In the genomic region with DNA sequence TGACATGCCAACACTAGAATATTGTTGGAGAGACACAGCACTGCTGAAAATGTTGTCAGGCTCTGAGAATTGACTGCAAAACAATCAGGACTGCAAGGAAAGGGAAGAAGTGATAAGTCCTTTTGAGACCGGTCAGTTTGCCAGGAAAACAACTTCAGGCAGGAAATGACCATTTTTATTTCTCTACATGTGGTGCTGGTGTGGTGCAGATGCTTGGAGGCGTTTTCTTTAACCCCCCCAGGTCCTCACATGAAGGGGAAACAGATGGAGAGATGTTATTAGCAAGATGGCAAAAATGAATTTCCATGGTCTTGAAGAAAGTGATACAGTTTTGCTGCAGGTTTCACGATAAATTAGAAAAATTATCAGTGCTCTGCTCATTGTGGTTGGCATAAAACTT, we compare ENCODE assay signal across 17 cellular contexts. TPM values are rescaled to one million over a fixed set of nuclear protein-coding genes. Genes with fewer than 3 reads are reported as not detected.
DNase-seq lines count a peak whose midpoint lies in the region; ATAC-seq and TF ChIP-seq lines count a peak whose summit lies in the region.
"Had no signal": no experiment of that assay in that cellular context is flagged by ENCODE, and none has a peak within 500 bp of the region (broad histone marks: within the 10 kb centered on the region; RNA-seq: fewer than 3 reads in every experiment).

No MANE protein-coding gene starts in this region.

- peaks cover 20 to 50% (median 32%) of the 10 kb centered on the region in 11 experiments for H3K36me3 ChIP-seq in BLaER1 treated with 17β-estradiol and CSF1 and Interleukin-3, amounts not matched to agents 10 nM and 100 nM
- no peaks in the 10 kb centered on the region for H3K36me3 ChIP-seq in ascending aorta

- H3K9me3 Mint-ChIP-seq in endothelial cell (ENCODE audit: unreplicated experiment) (no peaks in the 10 kb centered on the region), nephron progenitor cell (no peaks in the 10 kb centered on the region)
- H3K9me3 Mint-ChIP-seq: activated naive CD4-positive, alpha-beta T cell treated with anti-CD3 and anti-CD28 coated beads, Interleukin-2, amount 50 U/mL, for 72 hours had no signal

- TF ChIP-seq CTCF in HFF-Myc (IDR thresholded peaks at IDR 0.05; ENCODE audit: low read depth, low read length, missing control alignments) = no peak
- no peak for TF ChIP-seq CTCF in endothelial cell (IDR thresholded peaks at IDR 0.05; ENCODE audit: unreplicated experiment)
- no peak for TF ChIP-seq CTCF in nephron progenitor cell (IDR thresholded peaks at IDR 0.05)
- no peak for TF ChIP-seq CTCF in ascending aorta (IDR thresholded peaks at IDR 0.05)

- H3K4me2 ChIP-seq in BLaER1 treated with 17β-estradiol and CSF1 and Interleukin-3, amounts not matched to agents 10 nM and 100 nM = peak overlapping the region in 10 of 11 experiments; percentile 0 to 97 (median 51); a peak in 16 of 22 replicates

- H3K4me1 Mint-ChIP-seq in endothelial cell (ENCODE audit: unreplicated experiment) = peaks cover 69% of the 10 kb centered on the region
- H3K4me1 Mint-ChIP-seq in nephron progenitor cell = peaks cover 46% of the 10 kb centered on the region

- 0 out of 20 replicates have a peak overlapping the region, but pooled peaks of 2 of the 10 experiments have one; percentile 1 to 23 for H3K4me3 ChIP-seq in BLaER1 treated with 17β-estradiol and CSF1 and Interleukin-3, amounts not matched to agents 10 nM and 100 nM
- no peak overlapping the region for H3K4me3 ChIP-seq in HFF-Myc (replicated peaks; ENCODE audit: low read depth, low read length)
- no peak overlapping the region for H3K4me3 ChIP-seq in ascending aorta

- peaks cover 27 to 100% (median 96%) of the 10 kb centered on the region in 11 experiments; a peak in 21 of 22 replicates for H4K20me1 ChIP-seq in BLaER1 treated with 17β-estradiol and CSF1 and Interleukin-3, amounts not matched to agents 10 nM and 100 nM

- no peaks in the 10 kb centered on the region for H3K9me3 ChIP-seq in BLaER1 treated with 17β-estradiol and CSF1 and Interleukin-3, amounts not matched to agents 10 nM and 100 nM (replicated peaks in 1 of 11)
- H3K9me3 ChIP-seq in ascending aorta = no peaks in the 10 kb centered on the region

- DNase-seq in HFF-Myc (ENCODE audit: extremely low read depth, low read depth) (peak; percentile 59), endothelial cell (ENCODE audit: low spot score) (no peak), nephron progenitor cell (no peak), RKO (ENCODE audit: low spot score) (no peak), ascending aorta (ENCODE audit: low spot score in 2 of 2) (no peak), AG08395 (ENCODE audit: low spot score) (no peak)
- DNase-seq: activated CD4-positive, alpha-beta T cell treated with anti-CD3 and anti-CD28 coated beads for 4 hours; AML-193; caudate nucleus; foreskin keratinocyte; NCI-H2081; NCI-H510A treated with DMSO at 0.1 percent for 48 hours; retina; substantia nigra had no signal

- H3K27me3 ChIP-seq in BLaER1 treated with 17β-estradiol and CSF1 and Interleukin-3, amounts not matched to agents 10 nM and 100 nM = no peaks in the 10 kb centered on the region
- no peaks in the 10 kb centered on the region for H3K27me3 ChIP-seq in ascending aorta
- H3K27me3 ChIP-seq: foreskin keratinocyte had no signal

- peak overlapping the region in 3 of 11 experiments; percentile 60 to 80 (median 72); a peak in 4 of 22 replicates for H3K9ac ChIP-seq in BLaER1 treated with 17β-estradiol and CSF1 and Interleukin-3, amounts not matched to agents 10 nM and 100 nM

- ATAC-seq in GM19023 (IDR thresholded peaks at IDR 0.05; ENCODE audit: unreplicated experiment) = no peak
- ATAC-seq: activated naive CD4-positive, alpha-beta T cell treated with anti-CD3 and anti-CD28 coated beads, Interleukin-2, amount 50 U/mL, for 72 hours; foreskin keratinocyte had no signal

- H3K4me1 ChIP-seq in BLaER1 treated with 17β-estradiol and CSF1 and Interleukin-3, amounts not matched to agents 10 nM and 100 nM = peaks cover 68 to 97% (median 79%) of the 10 kb centered on the region in 10 experiments
- H3K4me1 ChIP-seq in ascending aorta = peaks cover 10 to 31% of the 10 kb centered on the region in 2 donors

- intact Hi-C loops in ascending aorta (cut with DNase I) = no loop called here

- peaks cover 7% of the 10 kb centered on the region for H3K27me3 Mint-ChIP-seq in endothelial cell (ENCODE audit: unreplicated experiment)
- peaks cover 7% of the 10 kb centered on the region for H3K27me3 Mint-ChIP-seq in nephron progenitor cell (ENCODE audit: low read depth, poor library complexity)

- H3K4me3 Mint-ChIP-seq in endothelial cell (ENCODE audit: unreplicated experiment) = peak overlapping the region; percentile 80
- no peak overlapping the region for H3K4me3 Mint-ChIP-seq in nephron progenitor cell

- H3K27ac Mint-ChIP-seq in endothelial cell (ENCODE audit: unreplicated experiment) (peak overlapping the region; percentile 93), nephron progenitor cell (peak overlapping the region; percentile 12)
- H3K27ac Mint-ChIP-seq: activated naive CD4-positive, alpha-beta T cell treated with anti-CD3 and anti-CD28 coated beads, Interleukin-2, amount 50 U/mL, for 72 hours had no signal

- peak overlapping the region in 3 of 11 experiments; percentile 83 to 91 (median 90); a peak in 5 of 22 replicates for H3K27ac ChIP-seq in BLaER1 treated with 17β-estradiol and CSF1 and Interleukin-3, amounts not matched to agents 10 nM and 100 nM
- peak overlapping the region in 1 of 2 donors; percentile 26 for H3K27ac ChIP-seq in ascending aorta
- H3K27ac ChIP-seq: foreskin keratinocyte had no signal

- H3K36me3 Mint-ChIP-seq in endothelial cell (ENCODE audit: low read depth, unreplicated experiment) (peaks cover 19% of the 10 kb centered on the region), nephron progenitor cell (ENCODE audit: low read depth) (peaks cover 7% of the 10 kb centered on the region)

RNA-seq across cellular contexts. Expression of gene AP2A2, which starts 5.7 kb away (rescaled TPM):
- total RNA-seq in endothelial cell (ENCODE audit: unreplicated experiment) = 287 TPM
- 118 TPM for total RNA-seq in ascending aorta

RNA-seq across cellular contexts. Expression of gene CHID1, which starts 20.8 kb away (rescaled TPM):
- total RNA-seq in endothelial cell (ENCODE audit: unreplicated experiment) = 69.3 TPM
- 69.4 TPM for total RNA-seq in ascending aorta
